Comparison of ENCODE assay signal across 24 cellular contexts in genomic region chr18:9986156-9986930, GRCh38.
"Had no signal": no experiment of that assay in that cellular context is flagged by ENCODE, and none has a peak within 500 bp of the region (broad histone marks: within the 10 kb centered on the region; RNA-seq: fewer than 3 reads in every experiment).

No MANE protein-coding gene starts in this region.

- ATAC-seq: activated CD8-positive, alpha-beta T cell treated with anti-CD3 and anti-CD28 coated beads for 36 hours; HepG2; Panc1; T-cell had no signal

- DNase-seq: activated CD4-positive, alpha-beta T cell treated with anti-CD3 and anti-CD28 coated beads, Interleukin-2, amount 50 U/mL, for 1 hour; activated CD4-positive, CD25-positive, alpha-beta regulatory T cell; activated CD8-positive, alpha-beta memory T cell treated with anti-CD3 and anti-CD28 coated beads, Interleukin-2, amount 50 U/mL, for 48 hours; activated CD8-positive, alpha-beta T cell treated with anti-CD3 and anti-CD28 coated beads for 36 hours; activated naive CD4-positive, alpha-beta T cell treated with anti-CD3 and anti-CD28 coated beads, Interleukin-2, amount 50 U/mL, for 16 hours; activated naive CD8-positive, alpha-beta T cell treated with anti-CD3 and anti-CD28 coated beads, Interleukin-2, amount 10 ng/mL, durations not matched to agents 7 days and 5 days; activated T-cell treated with anti-CD3 and anti-CD28 coated beads, Interleukin-2, amount 50 U/mL, for 1 hour; adrenal gland; Karpas-422; MM.1S; NCI-H1105 treated with DMSO at 0.1 percent for 48 hours; NCI-H1694; NCI-H2029; NCI-H2107; NCI-H2171 treated with DMSO at 0.1 percent for 48 hours; NCI-H510A treated with DMSO at 0.1 percent for 48 hours; NCI-H774; NK-92 treated with Interleukin-12 subunit alpha and Interleukin-12 subunit beta, amount 100 ng/mL, for 24 hours; OCI-M1; RPMI8226; T-cell had no signal

- H3K27ac ChIP-seq: adrenal gland, SK-N-MC had no signal

- H3K36me3 ChIP-seq: adrenal gland had no signal

- H3K27ac Mint-ChIP-seq: activated CD8-positive, alpha-beta T cell treated with anti-CD3 and anti-CD28 coated beads for 36 hours; activated naive CD8-positive, alpha-beta T cell treated with anti-CD3 and anti-CD28 coated beads, Interleukin-2, amount 10 ng/mL, durations not matched to agents 7 days and 5 days; T-cell had no signal

- H3K4me1 Mint-ChIP-seq: activated naive CD8-positive, alpha-beta T cell treated with anti-CD3 and anti-CD28 coated beads, Interleukin-2, amount 10 ng/mL, durations not matched to agents 7 days and 5 days had no signal

- H3K27me3 Mint-ChIP-seq: activated naive CD8-positive, alpha-beta T cell treated with anti-CD3 and anti-CD28 coated beads, Interleukin-2, amount 10 ng/mL, durations not matched to agents 7 days and 5 days had no signal

- H3K4me1 ChIP-seq: adrenal gland had no signal

- H3K9me3 ChIP-seq: adrenal gland had no signal

- H3K27me3 ChIP-seq: adrenal gland had no signal

- H3K4me3 ChIP-seq: adrenal gland, SK-N-MC had no signal

- H3K9me3 Mint-ChIP-seq: activated CD8-positive, alpha-beta T cell treated with anti-CD3 and anti-CD28 coated beads for 36 hours; activated naive CD8-positive, alpha-beta T cell treated with anti-CD3 and anti-CD28 coated beads, Interleukin-2, amount 10 ng/mL, durations not matched to agents 7 days and 5 days; T-cell had no signal

- H3K4me3 Mint-ChIP-seq: activated CD8-positive, alpha-beta T cell treated with anti-CD3 and anti-CD28 coated beads for 36 hours; activated naive CD8-positive, alpha-beta T cell treated with anti-CD3 and anti-CD28 coated beads, Interleukin-2, amount 10 ng/mL, durations not matched to agents 7 days and 5 days; T-cell had no signal

- H3K36me3 Mint-ChIP-seq: activated naive CD8-positive, alpha-beta T cell treated with anti-CD3 and anti-CD28 coated beads, Interleukin-2, amount 10 ng/mL, durations not matched to agents 7 days and 5 days; T-cell had no signal
